In genomic region chr3:126539558-126540250, GRCh38 we compare ENCODE assay signal across 20 cellular contexts. TPM values are rescaled to one million over a fixed set of nuclear protein-coding genes. Genes with fewer than 3 reads are reported as not detected.
A peak's percentile ranks its signal among the peaks of the same experiment; 100 is the strongest.
DNase-seq lines count a peak whose midpoint lies in the region; ATAC-seq, FAIRE-seq and TF ChIP-seq lines count a peak whose summit lies in the region.
"Had no signal": no experiment of that assay in that cellular context is flagged by ENCODE, and none has a peak within 500 bp of the region (broad histone marks: within the 10 kb centered on the region; RNA-seq: fewer than 3 reads in every experiment).

No MANE protein-coding gene starts in this region.

- peak overlapping the region; percentile 94 for H3K27ac ChIP-seq in SK-N-MC
- H3K27ac ChIP-seq in HepG2 (ENCODE audit: extremely low read length, insufficient read depth, low read length): no peak overlapping the region

- peak; percentile 36 for FAIRE-seq in HepG2 (lab: Jason Lieb, UNC)
- FAIRE-seq: endometrium, frontal cortex, GM12878 had no signal

- H2AFZ ChIP-seq in HepG2 (ENCODE audit: low read length): no peak overlapping the region

- TF ChIP-seq POLR2A in HepG2 (IDR thresholded peaks at IDR 0.05; ENCODE audit: insufficient read depth in 1 of 2, low read depth in 2 of 2, low read length in 2 of 2): no peak

- H3K27me3 ChIP-seq in HepG2 (ENCODE audit: control insufficient read depth in 1 of 2, insufficient read depth in 2 of 2, low read length in 2 of 2): no peaks in the 10 kb centered on the region

- TF ChIP-seq RAD21 in HepG2 (CRISPR knock-in tag; IDR thresholded peaks at IDR 0.05): no peak

- CTCF ChIA-PET in activated CD8-positive, alpha-beta T cell treated with anti-CD3 and anti-CD28 coated beads, Interleukin-2, amount 10 ng/mL, durations not matched to agents 7 days and 5 days (lab: Charles Lee): no interaction called here
- CTCF ChIA-PET in activated CD8-positive, alpha-beta T cell treated with anti-CD3 and anti-CD28 coated beads for 36 hours (lab: Charles Lee): no interaction called here
- CTCF ChIA-PET in HepG2 (lab: Yijun Ruan, JAX; ENCODE audit: low intra/inter-chr PET ratio, low total read pairs): no interaction called here

- no TSS peak for BruUV-seq in HepG2 (replicated peaks; lab: Mats Ljungman, UMichigan)

- no peak for DNase-seq in activated CD8-positive, alpha-beta T cell treated with anti-CD3 and anti-CD28 coated beads, Interleukin-2, amount 10 ng/mL, durations not matched to agents 7 days and 5 days
- no peak for DNase-seq in activated CD8-positive, alpha-beta T cell treated with anti-CD3 and anti-CD28 coated beads for 36 hours
- no peak for DNase-seq in SK-N-MC (ENCODE audit: low read depth, low spot score)
- no peak for DNase-seq in HepG2 (ENCODE audit: low spot score)
- no peak for DNase-seq in stimulated activated effector memory CD8-positive, alpha-beta T cell treated with anti-CD3 and anti-CD28 coated beads, Interleukin-12 subunit alpha, Interleukin-12 subunit beta, amount 100 ng/mL, for 72 hours (ENCODE audit: low spot score in 2 of 2)
- no peak for DNase-seq in NCI-H2029 treated with DMSO at 0.1 percent for 48 hours (lab: John Stamatoyannopoulos, UW)
- DNase-seq in H4 (ENCODE audit: low spot score): no peak
- DNase-seq: activated CD8-positive, alpha-beta memory T cell treated with anti-CD3 and anti-CD28 coated beads, Interleukin-2, amount 50 U/mL, for 4 hours; CD8-positive, alpha-beta T cell; central memory CD4-positive, alpha-beta T cell; NCI-H2107; NCI-H774; stimulated activated naive CD8-positive, alpha-beta T cell treated with anti-CD3 and anti-CD28 coated beads, Interleukin-15, Interleukin-2, amounts not matched to agents 100 U/mL and 50 U/mL, for 24 hours had no signal

- H3K4me1 ChIP-seq in HepG2 (ENCODE audit: insufficient read depth, low read length): no peaks in the 10 kb centered on the region

- H3K27me3 Mint-ChIP-seq in activated CD8-positive, alpha-beta T cell treated with anti-CD3 and anti-CD28 coated beads, Interleukin-2, amount 10 ng/mL, durations not matched to agents 7 days and 5 days (ENCODE audit: low read depth): peaks cover 6% of the 10 kb centered on the region
- no peaks in the 10 kb centered on the region for H3K27me3 Mint-ChIP-seq in activated CD8-positive, alpha-beta T cell treated with anti-CD3 and anti-CD28 coated beads for 36 hours

- H3K27ac Mint-ChIP-seq in activated CD8-positive, alpha-beta T cell treated with anti-CD3 and anti-CD28 coated beads, Interleukin-2, amount 10 ng/mL, durations not matched to agents 7 days and 5 days: peak overlapping the region; percentile 6
- no peak overlapping the region for H3K27ac Mint-ChIP-seq in activated CD8-positive, alpha-beta T cell treated with anti-CD3 and anti-CD28 coated beads for 36 hours
- H3K27ac Mint-ChIP-seq in stimulated activated effector memory CD8-positive, alpha-beta T cell treated with anti-CD3 and anti-CD28 coated beads, Interleukin-12 subunit alpha, Interleukin-12 subunit beta, amount 100 ng/mL, for 72 hours: peak overlapping the region; percentile 30
- H3K27ac Mint-ChIP-seq: activated naive CD8-positive, alpha-beta T cell; CD8-positive, alpha-beta T cell; memory B cell had no signal

- no peak overlapping the region for H3K4me3 ChIP-seq in SK-N-MC
- no peak overlapping the region for H3K4me3 ChIP-seq in HepG2 (replicated peaks in 1 of 3; ENCODE audit: insufficient read depth in 1 of 3, low read depth in 2 of 3, low read length in 3 of 3)
- H3K4me3 ChIP-seq: GM12878 had no signal

- H3K9ac ChIP-seq in SK-N-MC (ENCODE audit: insufficient read length): no peak overlapping the region
- no peak overlapping the region for H3K9ac ChIP-seq in HepG2 (ENCODE audit: insufficient read depth, low read depth, low read length)

- 93% methylated on average over 10 of the region's 10 CpGs for WGBS in HepG2 (ENCODE audit: low lambda C conversion rate)

- in situ Hi-C loops in HepG2 (cut with HindIII; ENCODE audit: extremely low pct_ligation_motif_present, low pct_unique_long_range_greater_than_20kb): no loop called here

- no peaks in the 10 kb centered on the region for H3K36me3 Mint-ChIP-seq in activated CD8-positive, alpha-beta T cell treated with anti-CD3 and anti-CD28 coated beads, Interleukin-2, amount 10 ng/mL, durations not matched to agents 7 days and 5 days (ENCODE audit: low read depth)
- no peaks in the 10 kb centered on the region for H3K36me3 Mint-ChIP-seq in activated CD8-positive, alpha-beta T cell treated with anti-CD3 and anti-CD28 coated beads for 36 hours (ENCODE audit: low read depth)
- H3K36me3 Mint-ChIP-seq in stimulated activated effector memory CD8-positive, alpha-beta T cell treated with anti-CD3 and anti-CD28 coated beads, Interleukin-12 subunit alpha, Interleukin-12 subunit beta, amount 100 ng/mL, for 72 hours: peaks cover 6% of the 10 kb centered on the region
- H3K36me3 Mint-ChIP-seq: activated naive CD8-positive, alpha-beta T cell; CD8-positive, alpha-beta T cell; memory B cell had no signal

- H3K36me3 ChIP-seq in SK-N-MC (ENCODE audit: insufficient read depth, low read length): no peaks in the 10 kb centered on the region
- H3K36me3 ChIP-seq in HepG2 (replicated peaks in 1 of 2; ENCODE audit: control insufficient read depth in 1 of 2, insufficient read depth in 2 of 2, low read length in 2 of 2): peaks cover 15 to 37% of the 10 kb centered on the region in 2 experiments

- H3K4me2 ChIP-seq in HepG2 (ENCODE audit: low read depth, low read length): no peak overlapping the region

- ATAC-seq in activated CD8-positive, alpha-beta T cell treated with anti-CD3 and anti-CD28 coated beads, Interleukin-2, amount 10 ng/mL, durations not matched to agents 7 days and 5 days: no peak
- ATAC-seq in activated CD8-positive, alpha-beta T cell treated with anti-CD3 and anti-CD28 coated beads for 36 hours: no peak
- ATAC-seq in HepG2 (no peak), GM19397 (IDR thresholded peaks at IDR 0.05; ENCODE audit: unreplicated experiment) (no peak)
- no peak for ATAC-seq in stimulated activated effector memory CD8-positive, alpha-beta T cell treated with anti-CD3 and anti-CD28 coated beads, Interleukin-12 subunit alpha, Interleukin-12 subunit beta, amount 100 ng/mL, for 72 hours
- ATAC-seq: CD8-positive, alpha-beta T cell; GM12878; stimulated activated naive CD8-positive, alpha-beta T cell treated with anti-CD3 and anti-CD28 coated beads, Interleukin-15, Interleukin-2, amounts not matched to agents 100 U/mL and 50 U/mL, for 24 hours had no signal

- H3K9me3 Mint-ChIP-seq in activated CD8-positive, alpha-beta T cell treated with anti-CD3 and anti-CD28 coated beads, Interleukin-2, amount 10 ng/mL, durations not matched to agents 7 days and 5 days (ENCODE audit: insufficient read depth): no peaks in the 10 kb centered on the region
- no peaks in the 10 kb centered on the region for H3K9me3 Mint-ChIP-seq in activated CD8-positive, alpha-beta T cell treated with anti-CD3 and anti-CD28 coated beads for 36 hours
- no peaks in the 10 kb centered on the region for H3K9me3 Mint-ChIP-seq in stimulated activated effector memory CD8-positive, alpha-beta T cell treated with anti-CD3 and anti-CD28 coated beads, Interleukin-12 subunit alpha, Interleukin-12 subunit beta, amount 100 ng/mL, for 72 hours
- H3K9me3 Mint-ChIP-seq: CD8-positive, alpha-beta T cell; memory B cell had no signal

- POLR2A ChIA-PET in activated CD8-positive, alpha-beta T cell treated with anti-CD3 and anti-CD28 coated beads, Interleukin-2, amount 10 ng/mL, durations not matched to agents 7 days and 5 days (lab: Charles Lee): no interaction called here
- POLR2A ChIA-PET in activated CD8-positive, alpha-beta T cell treated with anti-CD3 and anti-CD28 coated beads for 36 hours (lab: Charles Lee): no interaction called here
- POLR2A ChIA-PET in HepG2 (lab: Yijun Ruan, JAX): no interaction called here

- H3K4me1 Mint-ChIP-seq in activated CD8-positive, alpha-beta T cell treated with anti-CD3 and anti-CD28 coated beads, Interleukin-2, amount 10 ng/mL, durations not matched to agents 7 days and 5 days (ENCODE audit: low read depth): no peaks in the 10 kb centered on the region
- peaks cover 2% of the 10 kb centered on the region for H3K4me1 Mint-ChIP-seq in activated CD8-positive, alpha-beta T cell treated with anti-CD3 and anti-CD28 coated beads for 36 hours (ENCODE audit: low read depth)
- H3K4me1 Mint-ChIP-seq in stimulated activated effector memory CD8-positive, alpha-beta T cell treated with anti-CD3 and anti-CD28 coated beads, Interleukin-12 subunit alpha, Interleukin-12 subunit beta, amount 100 ng/mL, for 72 hours: peaks cover 7% of the 10 kb centered on the region

- H3K9me3 ChIP-seq in SK-N-MC (ENCODE audit: low read depth, low read length): no peaks in the 10 kb centered on the region
- H3K9me3 ChIP-seq in HepG2 (ENCODE audit: low read length): no peaks in the 10 kb centered on the region

- no peaks in the 10 kb centered on the region for H4K20me1 ChIP-seq in HepG2 (ENCODE audit: insufficient read depth, low read length)

- intact Hi-C loops in activated CD8-positive, alpha-beta T cell treated with anti-CD3 and anti-CD28 coated beads for 36 hours (cut with micrococcal nuclease): no loop called here
- intact Hi-C loops in HepG2 (cut with micrococcal nuclease; ENCODE audit: unreplicated experiment): no loop called here

- H3K79me2 ChIP-seq in HepG2 (ENCODE audit: insufficient read depth, low read length): no peaks in the 10 kb centered on the region

- no peak overlapping the region for H3K4me3 Mint-ChIP-seq in activated CD8-positive, alpha-beta T cell treated with anti-CD3 and anti-CD28 coated beads, Interleukin-2, amount 10 ng/mL, durations not matched to agents 7 days and 5 days
- H3K4me3 Mint-ChIP-seq in activated CD8-positive, alpha-beta T cell treated with anti-CD3 and anti-CD28 coated beads for 36 hours: no peak overlapping the region
- no peak overlapping the region for H3K4me3 Mint-ChIP-seq in stimulated activated effector memory CD8-positive, alpha-beta T cell treated with anti-CD3 and anti-CD28 coated beads, Interleukin-12 subunit alpha, Interleukin-12 subunit beta, amount 100 ng/mL, for 72 hours
- H3K4me3 Mint-ChIP-seq: activated naive CD8-positive, alpha-beta T cell; CD8-positive, alpha-beta T cell; memory B cell had no signal

- TF ChIP-seq EP300 in HepG2 (IDR thresholded peaks at IDR 0.05; ENCODE audit: low read depth in 2 of 2, low read length in 2 of 2) (no peak), HepG2 (CRISPR knock-in tag; IDR thresholded peaks at IDR 0.05; ENCODE audit: borderline replicate concordance) (no peak)

- TF ChIP-seq CTCF in activated CD8-positive, alpha-beta T cell treated with anti-CD3 and anti-CD28 coated beads for 36 hours (IDR thresholded peaks at IDR 0.05): no peak
- no peak for TF ChIP-seq CTCF in HepG2 (CRISPR knock-in tag; IDR thresholded peaks at IDR 0.05)

RNA-seq across cellular contexts. Expression of gene CHST13, which starts 15.7 kb away (rescaled TPM):
- not detected for total RNA-seq in activated CD8-positive, alpha-beta T cell treated with anti-CD3 and anti-CD28 coated beads, Interleukin-2, amount 10 ng/mL, durations not matched to agents 7 days and 5 days
- total RNA-seq in activated CD8-positive, alpha-beta T cell treated with anti-CD3 and anti-CD28 coated beads for 36 hours: not detected
- total RNA-seq in HepG2 (2016; rRNA removed; fragmentation: Illumina TruSeq; extraction: Trizol): 16.1 and 43.1 TPM in 2 replicates
- 8.0 and 11.1 TPM in 2 replicates for total RNA-seq in HepG2 (2016; cell fraction: cytosol; rRNA removed; fragmentation: Illumina TruSeq; extraction: Trizol; ENCODE audit: low read depth)
- 15.2 and 40.9 TPM in 2 replicates for total RNA-seq in HepG2 (2016; cell fraction: insoluble cytoplasmic fraction; rRNA removed; fragmentation: Illumina TruSeq; extraction: Trizol)
- 18.0 and 22.7 TPM in 2 replicates for total RNA-seq in HepG2 (2016; cell fraction: membrane; rRNA removed; fragmentation: Illumina TruSeq; extraction: Trizol)
- 29.6 and 33.9 TPM in 2 replicates for total RNA-seq in HepG2 (2016; cell fraction: nucleus; rRNA removed; fragmentation: Illumina TruSeq; extraction: Trizol)
- 32.0 and 50.7 TPM in 2 replicates for polyA plus RNA-seq in HepG2 (2011; rRNA removed)
- polyA plus RNA-seq in HepG2 (2011; cell fraction: cytosol; rRNA removed): 31.3 and 65.1 TPM in 2 replicates
- 65.1 and 66.5 TPM in 2 replicates for polyA plus RNA-seq in HepG2 (2011; cell fraction: nucleus; rRNA removed)
- 30.3 and 44.6 TPM in 2 replicates for polyA plus RNA-seq in HepG2 (2012)
- 10.6 and 12.9 TPM in 2 replicates for polyA plus RNA-seq in HepG2 (2016; cell fraction: cytosol; fragmentation: Illumina TruSeq; extraction: Trizol; ENCODE audit: low read depth)
- 21.1 and 21.2 TPM in 2 replicates for polyA plus RNA-seq in HepG2 (2016; cell fraction: insoluble cytoplasmic fraction; fragmentation: Illumina TruSeq; extraction: Trizol; ENCODE audit: low read depth)
- polyA plus RNA-seq in HepG2 (2016; cell fraction: membrane; fragmentation: Illumina TruSeq; extraction: Trizol; ENCODE audit: low read depth): 18.9 and 20.1 TPM in 2 replicates
- 72.0 and 85.3 TPM in 2 replicates for polyA plus RNA-seq in HepG2 (2016; cell fraction: nucleus; fragmentation: Illumina TruSeq; extraction: Trizol; ENCODE audit: insufficient read depth, low read depth)
- 47.2 TPM in 1 of 2 replicates, not detected in the other for polyA minus RNA-seq in HepG2 (2011; rRNA and poly(A)+ RNA removed; ENCODE audit: low replicate concordance)
- polyA minus RNA-seq in HepG2 (2011; cell fraction: cytosol; rRNA and poly(A)+ RNA removed): 30.8 and 35.4 TPM in 2 replicates
- 5.7 and 6.3 TPM in 2 replicates for polyA minus RNA-seq in HepG2 (2011; cell fraction: nucleus; rRNA and poly(A)+ RNA removed)
- total RNA-seq in H4 (2014; rRNA removed; shearing (Covaris generic)): 0.37 TPM in 1 of 2 replicates, not detected in the other
- total RNA-seq: CD8-positive, alpha-beta T cell; GM12878; M059J had no signal
- polyA plus RNA-seq: GM12878 had no signal

RNA-seq across cellular contexts. Expression of gene C3orf22, which starts 19.0 kb away (rescaled TPM):
- total RNA-seq in activated CD8-positive, alpha-beta T cell treated with anti-CD3 and anti-CD28 coated beads, Interleukin-2, amount 10 ng/mL, durations not matched to agents 7 days and 5 days: not detected
- total RNA-seq in activated CD8-positive, alpha-beta T cell treated with anti-CD3 and anti-CD28 coated beads for 36 hours: not detected
- total RNA-seq in HepG2 (2016; rRNA removed; fragmentation: Illumina TruSeq; extraction: Trizol): not detected in 2 replicates
- total RNA-seq in HepG2 (2016; cell fraction: cytosol; rRNA removed; fragmentation: Illumina TruSeq; extraction: Trizol; ENCODE audit: low read depth): not detected in 2 replicates
- total RNA-seq in HepG2 (2016; cell fraction: insoluble cytoplasmic fraction; rRNA removed; fragmentation: Illumina TruSeq; extraction: Trizol): not detected in 2 replicates
- total RNA-seq in HepG2 (2016; cell fraction: membrane; rRNA removed; fragmentation: Illumina TruSeq; extraction: Trizol): not detected in 2 replicates
- total RNA-seq in HepG2 (2016; cell fraction: nucleus; rRNA removed; fragmentation: Illumina TruSeq; extraction: Trizol): not detected in 2 replicates
- polyA plus RNA-seq in HepG2 (2011; rRNA removed): not detected in 2 replicates
- polyA plus RNA-seq in HepG2 (2011; cell fraction: cytosol; rRNA removed): not detected in 2 replicates
- polyA plus RNA-seq in HepG2 (2011; cell fraction: nucleus; rRNA removed): not detected in 2 replicates
- polyA plus RNA-seq in HepG2 (2012): 0.15 and 0.17 TPM in 2 replicates
- not detected in 2 replicates for polyA plus RNA-seq in HepG2 (2016; cell fraction: cytosol; fragmentation: Illumina TruSeq; extraction: Trizol; ENCODE audit: low read depth)
- not detected in 2 replicates for polyA plus RNA-seq in HepG2 (2016; cell fraction: insoluble cytoplasmic fraction; fragmentation: Illumina TruSeq; extraction: Trizol; ENCODE audit: low read depth)
- not detected in 2 replicates for polyA plus RNA-seq in HepG2 (2016; cell fraction: membrane; fragmentation: Illumina TruSeq; extraction: Trizol; ENCODE audit: low read depth)
- not detected in 2 replicates for polyA plus RNA-seq in HepG2 (2016; cell fraction: nucleus; fragmentation: Illumina TruSeq; extraction: Trizol; ENCODE audit: insufficient read depth, low read depth)
- polyA minus RNA-seq in HepG2 (2011; rRNA and poly(A)+ RNA removed; ENCODE audit: low replicate concordance): not detected in 2 replicates
- polyA minus RNA-seq in HepG2 (2011; cell fraction: cytosol; rRNA and poly(A)+ RNA removed): not detected in 2 replicates
- polyA minus RNA-seq in HepG2 (2011; cell fraction: nucleus; rRNA and poly(A)+ RNA removed): not detected in 2 replicates
- not detected in 2 replicates for total RNA-seq in H4 (2014; rRNA removed; shearing (Covaris generic))
- total RNA-seq: CD8-positive, alpha-beta T cell; frontal cortex; GM12878; M059J had no signal
- polyA plus RNA-seq: GM12878 had no signal

RNA-seq across cellular contexts. Expression of gene UROC1, which starts 22.1 kb away (rescaled TPM):
- total RNA-seq in activated CD8-positive, alpha-beta T cell treated with anti-CD3 and anti-CD28 coated beads, Interleukin-2, amount 10 ng/mL, durations not matched to agents 7 days and 5 days: under 1 TPM in 1 of 2 experiments, not detected in 1; 0.13 TPM
- not detected for total RNA-seq in activated CD8-positive, alpha-beta T cell treated with anti-CD3 and anti-CD28 coated beads for 36 hours
- 0.71 and 0.74 TPM in 2 replicates for total RNA-seq in HepG2 (2016; rRNA removed; fragmentation: Illumina TruSeq; extraction: Trizol)
- total RNA-seq in HepG2 (2016; cell fraction: cytosol; rRNA removed; fragmentation: Illumina TruSeq; extraction: Trizol; ENCODE audit: low read depth): 0.09 TPM in 1 of 2 replicates, not detected in the other
- total RNA-seq in HepG2 (2016; cell fraction: insoluble cytoplasmic fraction; rRNA removed; fragmentation: Illumina TruSeq; extraction: Trizol): 0.39 and 0.97 TPM in 2 replicates
- total RNA-seq in HepG2 (2016; cell fraction: membrane; rRNA removed; fragmentation: Illumina TruSeq; extraction: Trizol): 0.24 and 0.25 TPM in 2 replicates
- 0.69 and 0.87 TPM in 2 replicates for total RNA-seq in HepG2 (2016; cell fraction: nucleus; rRNA removed; fragmentation: Illumina TruSeq; extraction: Trizol)
- 1.3 and 2.0 TPM in 2 replicates for polyA plus RNA-seq in HepG2 (2011; rRNA removed)
- 0.65 and 0.95 TPM in 2 replicates for polyA plus RNA-seq in HepG2 (2011; cell fraction: cytosol; rRNA removed)
- 6.6 and 8.2 TPM in 2 replicates for polyA plus RNA-seq in HepG2 (2011; cell fraction: nucleus; rRNA removed)
- 1.1 and 2.5 TPM in 2 replicates for polyA plus RNA-seq in HepG2 (2012)
- polyA plus RNA-seq in HepG2 (2016; cell fraction: cytosol; fragmentation: Illumina TruSeq; extraction: Trizol; ENCODE audit: low read depth): 0.12 and 0.17 TPM in 2 replicates
- 0.78 and 0.88 TPM in 2 replicates for polyA plus RNA-seq in HepG2 (2016; cell fraction: insoluble cytoplasmic fraction; fragmentation: Illumina TruSeq; extraction: Trizol; ENCODE audit: low read depth)
- 0.21 and 0.22 TPM in 2 replicates for polyA plus RNA-seq in HepG2 (2016; cell fraction: membrane; fragmentation: Illumina TruSeq; extraction: Trizol; ENCODE audit: low read depth)
- 2.7 and 2.8 TPM in 2 replicates for polyA plus RNA-seq in HepG2 (2016; cell fraction: nucleus; fragmentation: Illumina TruSeq; extraction: Trizol; ENCODE audit: insufficient read depth, low read depth)
- polyA minus RNA-seq in HepG2 (2011; rRNA and poly(A)+ RNA removed; ENCODE audit: low replicate concordance): 2.2 TPM in 1 of 2 replicates, not detected in the other
- polyA minus RNA-seq in HepG2 (2011; cell fraction: cytosol; rRNA and poly(A)+ RNA removed): 0.53 and 0.59 TPM in 2 replicates
- polyA minus RNA-seq in HepG2 (2011; cell fraction: nucleus; rRNA and poly(A)+ RNA removed): 0.75 and 1.2 TPM in 2 replicates
- total RNA-seq in H4 (2014; rRNA removed; shearing (Covaris generic)): not detected in 2 replicates
- total RNA-seq: CD8-positive, alpha-beta T cell; frontal cortex; GM12878 had no signal
